8 cellular contexts compared by ENCODE assay signal in genomic region chr22:25419247-25420113, GRCh38.
A peak's percentile ranks its signal among the peaks of the same experiment; 100 is the strongest.
DNase-seq lines count a peak whose midpoint lies in the region; ATAC-seq and TF ChIP-seq lines count a peak whose summit lies in the region.

No MANE protein-coding gene starts in this region.

- H3K18ac ChIP-seq in mesendoderm (ENCODE audit: low read length) = no peak overlapping the region

- H3K79me2 ChIP-seq in MM.1S (ENCODE audit: low read length) = no peaks in the 10 kb centered on the region
- H3K79me2 ChIP-seq in mesendoderm (ENCODE audit: control insufficient read depth, insufficient read depth, low read length) = no peaks in the 10 kb centered on the region

- no peak overlapping the region; the same call in 1 of the 2 replicates for H2AFZ ChIP-seq in MM.1S (ENCODE audit: low read length)

- H3K79me1 ChIP-seq in mesendoderm (ENCODE audit: low read length) = no peaks in the 10 kb centered on the region

- H3K4me3 ChIP-seq in BE2C (ENCODE audit: low read depth, low read length) = peak overlapping the region; percentile 68
- no peak overlapping the region for H3K4me3 ChIP-seq in MM.1S (ENCODE audit: low read length)
- H3K4me3 ChIP-seq in mesendoderm (ENCODE audit: low read length) = no peak overlapping the region

- H4K20me1 ChIP-seq in MM.1S (ENCODE audit: insufficient read depth, low read length) = no peaks in the 10 kb centered on the region

- H4K8ac ChIP-seq in mesendoderm (ENCODE audit: low read depth, low read length) = no peak overlapping the region

- no peaks in the 10 kb centered on the region for H3K9me3 ChIP-seq in BE2C
- no peaks in the 10 kb centered on the region for H3K9me3 ChIP-seq in MM.1S (replicated peaks; ENCODE audit: insufficient read depth, low read length)

- H3K36me3 ChIP-seq in BE2C (no peaks in the 10 kb centered on the region), MM.1S (replicated peaks; ENCODE audit: insufficient read depth, low read length) (no peaks in the 10 kb centered on the region), mesendoderm (ENCODE audit: control insufficient read depth, insufficient read depth, low read length) (no peaks in the 10 kb centered on the region)

- no peak overlapping the region for H3K4ac ChIP-seq in mesendoderm (ENCODE audit: low read depth, low read length)

- no peaks in the 10 kb centered on the region for H3K9me2 ChIP-seq in MM.1S (replicated peaks; ENCODE audit: insufficient read depth, low read length)

- no peak overlapping the region for H3K9ac ChIP-seq in MM.1S (ENCODE audit: low read length)
- no peak overlapping the region for H3K9ac ChIP-seq in mesendoderm (ENCODE audit: low read length)

- peak; percentile 63 for DNase-seq in BE2C
- DNase-seq in MM.1S = no peak
- peak; percentile 37 for DNase-seq in amniotic epithelial cell (ENCODE audit: low read depth)
- no peak for DNase-seq in mesendoderm
- DNase-seq in GOT3 (lab: John Stamatoyannopoulos, UW) = no peak
- no peak for DNase-seq in RKO (ENCODE audit: low spot score)
- DNase-seq in EL = no peak

- no peak for TF ChIP-seq CTCF in BE2C (IDR thresholded peaks at IDR 0.05; ENCODE audit: low read depth, low read length)
- no peak for TF ChIP-seq CTCF in MM.1S (IDR thresholded peaks at IDR 0.05; ENCODE audit: low read length)

- H2AK5ac ChIP-seq in mesendoderm (ENCODE audit: low read length) = no peak overlapping the region

- H3K56ac ChIP-seq in mesendoderm (ENCODE audit: low read length) = no peak overlapping the region

- WGBS in mesendoderm (ENCODE audit: extremely low coverage, insufficient coverage, low lambda C conversion rate) = no CpG with 5 or more reads among the region's 25 CpGs

- no peak overlapping the region for H3K27ac ChIP-seq in MM.1S (ENCODE audit: low read length)
- H3K27ac ChIP-seq in mesendoderm (ENCODE audit: low read depth, low read length) = no peak overlapping the region

- no peak overlapping the region for H3K23ac ChIP-seq in mesendoderm (ENCODE audit: low read length)

- H3K4me1 ChIP-seq in BE2C (peaks cover 6% of the 10 kb centered on the region; the same call in 1 of the 2 replicates), MM.1S (ENCODE audit: low read length) (no peaks in the 10 kb centered on the region), mesendoderm (ENCODE audit: control insufficient read depth, low read depth, low read length) (no peaks in the 10 kb centered on the region)

- no peak overlapping the region for H2BK5ac ChIP-seq in mesendoderm (ENCODE audit: low read length)

- H3F3A ChIP-seq in MM.1S (ENCODE audit: insufficient read depth, low read length) = no peaks in the 10 kb centered on the region

- H3K4me2 ChIP-seq in MM.1S (ENCODE audit: low read depth, low read length) (peak overlapping the region; percentile 27; the same call in 1 of the 2 replicates), mesendoderm (ENCODE audit: low read length) (peak overlapping the region; percentile 13)

- H4K5ac ChIP-seq in mesendoderm (ENCODE audit: low read length) = no peak overlapping the region

- no peak overlapping the region for H2BK120ac ChIP-seq in mesendoderm (ENCODE audit: low read depth, low read length)

- no peak for ATAC-seq in GM18861 (IDR thresholded peaks at IDR 0.05; ENCODE audit: unreplicated experiment)

- H3K27me3 ChIP-seq in BE2C (peaks cover 4% of the 10 kb centered on the region; the same call in 1 of the 2 replicates), MM.1S (replicated peaks; ENCODE audit: insufficient read depth, low read length) (no peaks in the 10 kb centered on the region), mesendoderm (ENCODE audit: insufficient read depth, low read length, poor library complexity) (peaks cover 20% of the 10 kb centered on the region)

- no peak overlapping the region for H2BK15ac ChIP-seq in mesendoderm (replicated peaks; ENCODE audit: low read depth)

Comparison
In these comparisons a context has a peak if more than half of its experiments do, and no peak if none do; other contexts are left out.
1. DNase-seq: peak in BE2C (single experiment) and amniotic epithelial cell (single experiment); none in MM.1S (single experiment), mesendoderm (single experiment), GOT3 (single experiment), RKO (single experiment) and EL (single experiment).